Comparison of ENCODE assay signal across 8 cellular contexts in the genomic region with DNA sequence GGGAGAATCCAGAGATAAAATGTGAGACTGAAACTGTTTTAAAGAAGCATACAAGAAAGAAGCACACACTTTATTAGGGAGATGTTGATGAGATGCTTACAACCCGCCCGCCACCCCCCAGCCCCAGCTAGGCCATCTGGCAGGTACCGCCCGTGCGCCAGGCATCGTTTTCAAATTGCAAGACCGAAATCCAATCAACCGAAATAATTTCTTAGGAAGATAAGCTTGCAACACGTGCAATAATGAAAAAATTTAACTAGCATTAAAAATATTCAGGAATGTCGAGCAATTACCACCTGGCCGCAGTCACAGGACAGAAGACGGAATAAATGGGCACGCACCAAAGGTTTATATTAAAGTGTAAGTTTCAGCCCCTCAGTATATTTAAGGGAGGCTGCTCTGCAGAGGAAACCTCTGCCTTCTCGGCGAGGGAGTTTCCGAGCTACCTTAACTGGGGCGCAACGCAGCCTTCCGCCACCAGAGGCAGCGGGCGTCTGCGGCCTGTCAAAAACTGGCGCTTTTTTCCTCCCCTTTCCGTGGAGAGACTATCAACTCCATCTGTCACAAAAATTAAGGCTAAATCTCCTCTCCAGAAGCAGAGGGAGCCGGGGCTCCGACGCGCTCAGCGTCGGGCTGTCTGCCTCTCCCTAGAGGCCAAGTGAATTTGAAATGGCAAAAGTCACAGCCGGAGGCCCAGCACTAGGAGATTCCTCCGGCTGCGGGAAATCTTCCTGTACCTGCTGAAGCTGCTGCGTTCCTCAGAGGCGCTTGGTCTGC. TPM values are rescaled to one million over a fixed set of nuclear protein-coding genes. Genes with fewer than 3 reads are reported as not detected.
A peak's percentile ranks its signal among the peaks of the same experiment; 100 is the strongest.
DNase-seq lines count a peak whose midpoint lies in the region; ATAC-seq, FAIRE-seq and TF ChIP-seq lines count a peak whose summit lies in the region.

No MANE protein-coding gene starts in this region.

- peaks cover 10% of the 10 kb centered on the region; the same call in 1 of the 3 replicates for H3K4me1 ChIP-seq in A549
- H3K4me1 ChIP-seq in mesenchymal stem cell (ENCODE audit: control insufficient read depth, insufficient read depth, low read depth, low read length) = peaks cover 7% of the 10 kb centered on the region

- H3K4me3 Mint-ChIP-seq in activated CD8-positive, alpha-beta T cell treated with anti-CD3 and anti-CD28 coated beads, Interleukin-2, amount 10 ng/mL, durations not matched to agents 7 days and 5 days = peak overlapping the region; percentile 77
- H3K4me3 Mint-ChIP-seq in effector memory CD8-positive, alpha-beta T cell = peak overlapping the region; percentile 82 to 83

- H3K27me3 Mint-ChIP-seq in activated CD8-positive, alpha-beta T cell treated with anti-CD3 and anti-CD28 coated beads, Interleukin-2, amount 10 ng/mL, durations not matched to agents 7 days and 5 days (ENCODE audit: low read depth) = peaks cover 28% of the 10 kb centered on the region
- peaks cover 17 to 28% of the 10 kb centered on the region in 2 donors for H3K27me3 Mint-ChIP-seq in effector memory CD8-positive, alpha-beta T cell

- H3K9me3 Mint-ChIP-seq in activated CD8-positive, alpha-beta T cell treated with anti-CD3 and anti-CD28 coated beads, Interleukin-2, amount 10 ng/mL, durations not matched to agents 7 days and 5 days (ENCODE audit: insufficient read depth) = peaks cover 8% of the 10 kb centered on the region
- H3K9me3 Mint-ChIP-seq in effector memory CD8-positive, alpha-beta T cell = no peaks in the 10 kb centered on the region

- no peak for TF ChIP-seq EP300 in A549 (IDR thresholded peaks at IDR 0.05)

- no peak overlapping the region for H3K14ac ChIP-seq in mesenchymal stem cell (ENCODE audit: low read length in 2 of 2)

- CTCF ChIA-PET in A549 (lab: Yijun Ruan, JAX) = interaction anchor here (1.0 to 2.5 kb wide), 8 partner anchors 9 to 714 kb away, joined by 3 to 8 read pairs (median 3); no protein-coding TSS in a partner anchor
- CTCF ChIA-PET in activated CD8-positive, alpha-beta T cell treated with anti-CD3 and anti-CD28 coated beads, Interleukin-2, amount 10 ng/mL, durations not matched to agents 7 days and 5 days (lab: Charles Lee) = interaction anchor here (0.7 to 1.1 kb wide), 9 partner anchors 9 to 926 kb away, joined by 3 to 5 read pairs (median 3); no protein-coding TSS in a partner anchor

- no peak overlapping the region for H2BK15ac ChIP-seq in mesenchymal stem cell (ENCODE audit: low read depth, poor library complexity, severe bottlenecking)

- no peak overlapping the region for H2AK5ac ChIP-seq in mesenchymal stem cell (ENCODE audit: low read length, severe bottlenecking)

- no peaks in the 10 kb centered on the region for H3K36me3 Mint-ChIP-seq in activated CD8-positive, alpha-beta T cell treated with anti-CD3 and anti-CD28 coated beads, Interleukin-2, amount 10 ng/mL, durations not matched to agents 7 days and 5 days (ENCODE audit: low read depth)
- peaks cover 13% of the 10 kb centered on the region for H3K36me3 Mint-ChIP-seq in effector memory CD8-positive, alpha-beta T cell (ENCODE audit: insufficient read depth)

- H3K23ac ChIP-seq in mesenchymal stem cell (ENCODE audit: low read length in 2 of 2) = no peak overlapping the region

- H3K27ac ChIP-seq in A549 = no peak overlapping the region
- H3K27ac ChIP-seq in mesenchymal stem cell (ENCODE audit: low read length, poor library complexity, severe bottlenecking) = peak overlapping the region; percentile 80

- H3K9ac ChIP-seq in mesenchymal stem cell (ENCODE audit: low read length) = peak overlapping the region; percentile 86

- peaks cover 16% of the 10 kb centered on the region for H3K4me1 Mint-ChIP-seq in activated CD8-positive, alpha-beta T cell treated with anti-CD3 and anti-CD28 coated beads, Interleukin-2, amount 10 ng/mL, durations not matched to agents 7 days and 5 days (ENCODE audit: low read depth)
- peaks cover 9 to 12% of the 10 kb centered on the region in 2 donors for H3K4me1 Mint-ChIP-seq in effector memory CD8-positive, alpha-beta T cell (ENCODE audit: low read depth in 2 of 2)

- peak overlapping the region; percentile 58 for H2AFZ ChIP-seq in mesenchymal stem cell (ENCODE audit: low read depth, low read length)

- H2BK120ac ChIP-seq in mesenchymal stem cell (ENCODE audit: low read depth, low read length) = peak overlapping the region; percentile 34

- H4K8ac ChIP-seq in mesenchymal stem cell (ENCODE audit: low read length) = peak overlapping the region; percentile 73

- H4K91ac ChIP-seq in mesenchymal stem cell (ENCODE audit: low read length) = no peak overlapping the region

- POLR2A ChIA-PET in A549 (lab: Yijun Ruan, JAX) = no interaction called here
- POLR2A ChIA-PET in activated CD8-positive, alpha-beta T cell treated with anti-CD3 and anti-CD28 coated beads, Interleukin-2, amount 10 ng/mL, durations not matched to agents 7 days and 5 days (lab: Charles Lee) = interaction anchor here (0.6 kb wide), 1 partner anchor 240 kb away, joined by 4 read pairs; no protein-coding TSS in a partner anchor

- TF ChIP-seq CTCF in A549 (IDR thresholded peaks at IDR 0.05) = peak; percentile 37; the same call in 2 of the 3 replicates

- no peak overlapping the region for H3K4ac ChIP-seq in mesenchymal stem cell (ENCODE audit: low read depth in 1 of 2, low read length in 2 of 2)

- H3K27me3 ChIP-seq in mesenchymal stem cell (ENCODE audit: control insufficient read depth in 1 of 2, insufficient read depth in 1 of 2, low read length in 2 of 2) = no peaks in the 10 kb centered on the region

- peak overlapping the region in 1 of 2 experiments; percentile 35 for H3K18ac ChIP-seq in mesenchymal stem cell (ENCODE audit: low read depth in 1 of 2, low read length in 2 of 2)

- H2BK5ac ChIP-seq in mesenchymal stem cell (ENCODE audit: low read depth, low read length, poor library complexity, severe bottlenecking) = no peak overlapping the region

- peak; percentile 52 to 90 for ATAC-seq in A549
- ATAC-seq in GM18519 (IDR thresholded peaks at IDR 0.05; ENCODE audit: low FRiP score, unreplicated experiment) = peak; percentile 62
- peak; percentile 44 for ATAC-seq in HG03066 (IDR thresholded peaks at IDR 0.05; ENCODE audit: low read depth, unreplicated experiment)
- peak; percentile 70 for ATAC-seq in activated CD8-positive, alpha-beta T cell treated with anti-CD3 and anti-CD28 coated beads, Interleukin-2, amount 10 ng/mL, durations not matched to agents 7 days and 5 days
- peak; percentile 68 for ATAC-seq in effector memory CD8-positive, alpha-beta T cell (replicated peaks)

- peak in 1 of 2 experiments; percentile 30; a peak in 3 of 5 replicates for TF ChIP-seq RAD21 in A549 (conservative IDR thresholded peaks at IDR 0.05 in 1 of 2, IDR thresholded peaks at IDR 0.05 in 1 of 2)

- no peak for TF ChIP-seq POLR2A in A549 (IDR thresholded peaks at IDR 0.05; ENCODE audit: low read length)

- DNase-seq in A549 (ENCODE audit: low read depth in 1 of 2, low spot score in 1 of 2) (peak; percentile 68 to 76), NCI-H526 treated with DMSO at 0.1 percent for 48 hours (lab: John Stamatoyannopoulos, UW) (peak; percentile 38), mesenchymal stem cell (peak; percentile 72)
- DNase-seq in activated CD8-positive, alpha-beta T cell treated with anti-CD3 and anti-CD28 coated beads, Interleukin-2, amount 10 ng/mL, durations not matched to agents 7 days and 5 days = peak; percentile 73
- peak; percentile 66 to 75 (median 72) for DNase-seq in effector memory CD8-positive, alpha-beta T cell
- DNase-seq in stimulated activated CD8-positive, alpha-beta memory T cell treated with anti-CD3 and anti-CD28 coated beads, Interleukin-12 subunit alpha, Interleukin-12 subunit beta, amount 100 ng/mL, for 24 hours (ENCODE audit: extremely low read depth) = peak; percentile 34

- no peak overlapping the region for H3K27ac Mint-ChIP-seq in activated CD8-positive, alpha-beta T cell treated with anti-CD3 and anti-CD28 coated beads, Interleukin-2, amount 10 ng/mL, durations not matched to agents 7 days and 5 days
- H3K27ac Mint-ChIP-seq in effector memory CD8-positive, alpha-beta T cell = peak overlapping the region; percentile 38 to 81

- H3K79me1 ChIP-seq in mesenchymal stem cell (replicated peaks; ENCODE audit: low read length, poor library complexity, severe bottlenecking) = peaks cover 3% of the 10 kb centered on the region

- 5% methylated on average over 35 of the region's 35 CpGs for WGBS in A549 (ENCODE audit: missing lambda C conversion rate)
- 1% methylated on average over 33 of the region's 35 CpGs for WGBS in mesenchymal stem cell

- peak overlapping the region in 1 of 2 experiments; percentile 10 for H2BK12ac ChIP-seq in mesenchymal stem cell (ENCODE audit: low read length in 2 of 2)

- peaks cover 0 to 15% of the 10 kb centered on the region in 2 experiments for H3K36me3 ChIP-seq in mesenchymal stem cell (ENCODE audit: control insufficient read depth in 1 of 2, insufficient read depth in 2 of 2, low read depth in 1 of 2, low read length in 2 of 2)

- FAIRE-seq in A549 (lab: Jason Lieb, UNC) = no peak

- H3K4me3 ChIP-seq in A549 (peak overlapping the region; percentile 54), mesenchymal stem cell (ENCODE audit: insufficient read depth in 1 of 2, low read depth in 1 of 2, low read length in 2 of 2) (peak overlapping the region; percentile 46 to 82)

- peaks cover 8% of the 10 kb centered on the region; the same call in 1 of the 3 replicates for H3K9me3 ChIP-seq in A549
- no peaks in the 10 kb centered on the region for H3K9me3 ChIP-seq in mesenchymal stem cell (ENCODE audit: control insufficient read depth, low read length)

- peak overlapping the region; percentile 94 for H3K4me2 ChIP-seq in A549
- peak overlapping the region; percentile 99 for H3K4me2 ChIP-seq in mesenchymal stem cell (ENCODE audit: low read length, poor library complexity, severe bottlenecking)

TF ChIP-seq in A549, 52 proteins besides CTCF, POLR2A, EP300 and RAD21 (continues in another document):
- TF ChIP-seq ESRRA (IDR thresholded peaks at IDR 0.05; ENCODE audit: borderline replicate concordance, low read length) (no peak), ZC3H11A (IDR thresholded peaks at IDR 0.05) (no peak), CHD2 (IDR thresholded peaks at IDR 0.05; ENCODE audit: low read length, partially characterized antibody) (no peak)
- TF ChIP-seq, protein P1, sequence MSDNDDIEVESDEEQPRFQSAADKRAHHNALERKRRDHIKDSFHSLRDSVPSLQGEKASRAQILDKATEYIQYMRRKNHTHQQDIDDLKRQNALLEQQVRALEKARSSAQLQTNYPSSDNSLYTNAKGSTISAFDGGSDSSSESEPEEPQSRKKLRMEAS (IDR thresholded peaks at IDR 0.05) = peak; percentile 54

RNA-seq across cellular contexts. Expression of gene GAS1, which starts 1.0 kb away (rescaled TPM):
- polyA plus RNA-seq in A549 (2011; rRNA removed) (not detected in 2 replicates), A549 (2017; fragmentation: RNase III; extraction: RNeasy Plus Mini Kit Qiagen cat#74134 plus additional on column Dnase treatment) (0.03 TPM in 1 of 3 replicates, not detected in the others)
- 0.03 and 0.08 TPM in 2 replicates for polyA plus RNA-seq in A549 (2012; cell fraction: cytosol; rRNA removed)
- polyA plus RNA-seq in A549 (2012; cell fraction: nucleus; rRNA removed) = 0.07 and 0.12 TPM in 2 replicates
- not detected in 2 replicates for polyA minus RNA-seq in A549 (2011; rRNA and poly(A)+ RNA removed)
- under 1 TPM in 1 of 2 experiments, not detected in 1; 0.18 TPM for total RNA-seq in activated CD8-positive, alpha-beta T cell treated with anti-CD3 and anti-CD28 coated beads, Interleukin-2, amount 10 ng/mL, durations not matched to agents 7 days and 5 days
- 22.5 TPM for polyA plus RNA-seq in mesenchymal stem cell (2013, experiment 1 of 2)
- 23.1 TPM for polyA plus RNA-seq in mesenchymal stem cell (2013, experiment 2 of 2)
